ENCODE assay signal across 10 cellular contexts in the genomic region with DNA sequence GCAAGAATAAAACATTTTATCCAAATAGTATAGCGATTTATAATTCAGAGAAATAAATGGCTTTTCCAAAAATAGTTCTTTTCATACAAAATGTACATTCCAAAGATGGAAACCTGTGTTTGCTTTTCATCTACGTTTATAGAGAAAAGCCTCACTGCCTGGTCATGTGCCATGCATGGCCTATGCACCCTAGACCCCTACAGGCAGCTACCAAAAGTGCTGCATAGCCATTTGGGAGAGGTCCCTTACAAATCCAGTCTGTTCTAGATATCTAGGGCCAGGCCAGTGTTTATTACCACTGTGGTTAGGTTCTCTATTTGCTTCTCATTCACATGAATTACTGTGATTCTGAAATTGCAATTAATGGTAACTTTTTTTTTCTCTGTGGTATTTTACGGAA.
DNase-seq lines count a peak whose midpoint lies in the region; ATAC-seq and TF ChIP-seq lines count a peak whose summit lies in the region.
"Had no signal": no experiment of that assay in that cellular context is flagged by ENCODE, and none has a peak within 500 bp of the region (broad histone marks: within the 10 kb centered on the region; RNA-seq: fewer than 3 reads in every experiment).

No MANE protein-coding gene starts in this region.

- H3K4me1 ChIP-seq in HUES48 (ENCODE audit: control insufficient read depth, insufficient read depth, low read length): peaks cover 23% of the 10 kb centered on the region
- H3K4me1 ChIP-seq: transverse colon had no signal

- H3K36me3 ChIP-seq in HUES48 (ENCODE audit: control insufficient read depth, insufficient read depth, low read length) (peaks cover 74% of the 10 kb centered on the region), brain microvascular endothelial cell (replicated peaks) (no peaks in the 10 kb centered on the region)

- in situ Hi-C loops in brain microvascular endothelial cell (cut with HindIII; ENCODE audit: low pct_ligation_motif_present, low sequenced_read_pairs): no loop called here

- H3K9ac ChIP-seq in HUES48 (ENCODE audit: low read depth, low read length): no peak overlapping the region

- no peaks in the 10 kb centered on the region for H3K9me3 ChIP-seq in HUES48 (ENCODE audit: control insufficient read depth, insufficient read depth, low read length)
- H3K9me3 ChIP-seq: transverse colon had no signal

- no peak overlapping the region for H3K4me3 ChIP-seq in HUES48 (ENCODE audit: low read depth, low read length)
- H3K4me3 ChIP-seq in brain microvascular endothelial cell (ENCODE audit: low read depth, low read length): no peak overlapping the region
- H3K4me3 ChIP-seq: transverse colon had no signal

- H3K27ac ChIP-seq in 22Rv1 (peak overlapping the region; percentile 97), HUES48 (ENCODE audit: low read depth, low read length) (peak overlapping the region; percentile 87), brain microvascular endothelial cell (no peak overlapping the region)
- H3K27ac ChIP-seq: transverse colon had no signal

- DNase-seq in brain microvascular endothelial cell (no peak), UCSD-AML1 (lab: John Stamatoyannopoulos, UW; ENCODE audit: unreplicated experiment) (no peak), NCI-H345 (lab: John Stamatoyannopoulos, UW) (no peak)
- DNase-seq: NCI-H2029 treated with DMSO at 0.1 percent for 48 hours, transverse colon had no signal

- TF ChIP-seq CTCF in 22Rv1 (IDR thresholded peaks at IDR 0.05): peak; percentile 20; the same call in 1 of the 2 replicates
- TF ChIP-seq CTCF in brain microvascular endothelial cell (IDR thresholded peaks at IDR 0.05; ENCODE audit: low read depth, low read length, missing control alignments): peak; percentile 51

- ATAC-seq in GM18511 (IDR thresholded peaks at IDR 0.05; ENCODE audit: unreplicated experiment) (peak; percentile 47), GM21723 (IDR thresholded peaks at IDR 0.05; ENCODE audit: unreplicated experiment) (no peak), GM19324 (IDR thresholded peaks at IDR 0.05; ENCODE audit: low FRiP score, unreplicated experiment) (no peak)

- H3K27me3 ChIP-seq in HUES48 (ENCODE audit: control insufficient read depth, insufficient read depth, low read length): no peaks in the 10 kb centered on the region
- no peaks in the 10 kb centered on the region for H3K27me3 ChIP-seq in brain microvascular endothelial cell (replicated peaks)
- H3K27me3 ChIP-seq: transverse colon had no signal
